ENCODE assay signal across 1 cellular context in the genomic region with DNA sequence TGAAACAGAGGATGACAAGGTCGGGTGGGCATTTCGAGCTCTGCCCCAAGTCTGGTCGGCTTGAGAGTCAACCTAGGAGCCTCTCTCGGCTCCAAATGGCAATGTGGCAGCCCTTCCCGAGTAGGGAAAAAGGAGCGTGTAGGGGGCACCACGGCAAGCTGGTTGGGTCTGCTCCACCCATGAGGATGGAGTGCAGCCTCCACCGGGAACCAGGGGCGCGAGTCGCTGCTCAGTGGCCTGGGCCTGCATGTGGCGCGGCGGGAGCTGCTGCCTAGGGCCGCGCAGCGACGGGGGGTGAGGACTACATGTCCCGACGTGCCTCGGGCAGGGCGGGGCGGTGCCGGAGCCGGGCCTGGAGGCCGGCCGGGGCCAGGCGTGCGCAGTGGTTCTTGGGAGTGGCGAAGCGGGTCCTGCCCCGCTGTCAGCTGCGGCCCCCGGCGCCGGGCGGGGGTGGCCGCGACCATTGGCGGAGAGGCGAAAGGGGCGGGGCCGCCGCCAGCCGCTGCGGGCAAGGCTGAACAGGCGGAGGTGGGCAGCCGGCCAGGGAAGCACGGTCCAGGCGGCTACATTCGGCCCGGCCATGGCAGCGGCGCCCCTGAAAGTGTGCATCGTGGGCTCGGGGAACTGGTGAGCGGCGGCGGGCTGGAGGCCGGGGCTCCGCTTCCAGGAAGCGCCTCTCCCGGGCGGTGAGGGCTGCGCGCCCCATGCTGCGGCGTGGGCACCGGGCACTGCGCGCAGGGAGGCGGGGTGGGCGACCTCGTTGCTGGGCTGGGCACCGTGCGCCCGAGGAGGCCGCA.
TF ChIP-seq lines count a peak whose summit lies in the region.

A gene (plus strand): TSS at position 489 of the 797 bp plus-strand sequence. CDS start 92 bp downstream, at position 581.

TF ChIP-seq in WTC11, 78 proteins besides CTCF, POLR2A, EP300 and RAD21 (continued from another document):
- TF ChIP-seq NFATC4 (CRISPR knock-in tag; IDR thresholded peaks at IDR 0.05): no peak
- no peak for TF ChIP-seq GRHL2 (CRISPR knock-in tag; IDR thresholded peaks at IDR 0.05; ENCODE audit: insufficient replicate concordance, severe bottlenecking)
- no peak for TF ChIP-seq NFE2L1 (CRISPR knock-in tag; IDR thresholded peaks at IDR 0.05)
- TF ChIP-seq, protein P1, sequence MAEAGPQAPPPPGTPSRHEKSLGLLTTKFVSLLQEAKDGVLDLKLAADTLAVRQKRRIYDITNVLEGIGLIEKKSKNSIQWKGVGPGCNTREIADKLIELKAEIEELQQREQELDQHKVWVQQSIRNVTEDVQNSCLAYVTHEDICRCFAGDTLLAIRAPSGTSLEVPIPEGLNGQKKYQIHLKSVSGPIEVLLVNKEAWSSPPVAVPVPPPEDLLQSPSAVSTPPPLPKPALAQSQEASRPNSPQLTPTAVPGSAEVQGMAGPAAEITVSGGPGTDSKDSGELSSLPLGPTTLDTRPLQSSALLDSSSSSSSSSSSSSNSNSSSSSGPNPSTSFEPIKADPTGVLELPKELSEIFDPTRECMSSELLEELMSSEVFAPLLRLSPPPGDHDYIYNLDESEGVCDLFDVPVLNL (CRISPR knock-in tag; IDR thresholded peaks at IDR 0.05; ENCODE audit: borderline replicate concordance, low read depth): no peak
- TF ChIP-seq SMAD3 (CRISPR knock-in tag; IDR thresholded peaks at IDR 0.05; ENCODE audit: borderline replicate concordance): no peak
- TF ChIP-seq ELF4 (CRISPR knock-in tag; IDR thresholded peaks at IDR 0.05; ENCODE audit: low read depth): no peak
- TF ChIP-seq, protein P2, sequence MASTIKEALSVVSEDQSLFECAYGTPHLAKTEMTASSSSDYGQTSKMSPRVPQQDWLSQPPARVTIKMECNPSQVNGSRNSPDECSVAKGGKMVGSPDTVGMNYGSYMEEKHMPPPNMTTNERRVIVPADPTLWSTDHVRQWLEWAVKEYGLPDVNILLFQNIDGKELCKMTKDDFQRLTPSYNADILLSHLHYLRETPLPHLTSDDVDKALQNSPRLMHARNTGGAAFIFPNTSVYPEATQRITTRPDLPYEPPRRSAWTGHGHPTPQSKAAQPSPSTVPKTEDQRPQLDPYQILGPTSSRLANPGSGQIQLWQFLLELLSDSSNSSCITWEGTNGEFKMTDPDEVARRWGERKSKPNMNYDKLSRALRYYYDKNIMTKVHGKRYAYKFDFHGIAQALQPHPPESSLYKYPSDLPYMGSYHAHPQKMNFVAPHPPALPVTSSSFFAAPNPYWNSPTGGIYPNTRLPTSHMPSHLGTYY (CRISPR knock-in tag; IDR thresholded peaks at IDR 0.05): no peak
- TF ChIP-seq, protein P3, sequence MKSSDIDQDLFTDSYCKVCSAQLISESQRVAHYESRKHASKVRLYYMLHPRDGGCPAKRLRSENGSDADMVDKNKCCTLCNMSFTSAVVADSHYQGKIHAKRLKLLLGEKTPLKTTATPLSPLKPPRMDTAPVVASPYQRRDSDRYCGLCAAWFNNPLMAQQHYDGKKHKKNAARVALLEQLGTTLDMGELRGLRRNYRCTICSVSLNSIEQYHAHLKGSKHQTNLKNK (CRISPR knock-in tag; IDR thresholded peaks at IDR 0.05): no peak
- TF ChIP-seq ZNF396 (CRISPR knock-in tag; IDR thresholded peaks at IDR 0.05; ENCODE audit: borderline replicate concordance): no peak
